ENCODE assay signal across 8 cellular contexts in genomic region chr10:116796910-116797513, GRCh38. TPM values are rescaled to one million over a fixed set of nuclear protein-coding genes. Genes with fewer than 3 reads are reported as not detected.
DNase-seq lines count a peak whose midpoint lies in the region; TF ChIP-seq lines count a peak whose summit lies in the region.

No MANE protein-coding gene starts in this region.

- no peak overlapping the region for H2BK15ac ChIP-seq in neuronal stem cell (ENCODE audit: low read length)

- intact Hi-C loops in Calu3 (cut with micrococcal nuclease; ENCODE audit: unreplicated experiment), result loop anchor here (1.0 to 5.0 kb wide), 3 partner anchors 275 to 378 kb away; no protein-coding TSS in a partner anchor
- intact Hi-C loops in PC-9 (cut with micrococcal nuclease; ENCODE audit: unreplicated experiment), result loop anchor here (1.0 to 5.0 kb wide), 3 partner anchors 275 to 378 kb away; no protein-coding TSS in a partner anchor

- H4K20me1 ChIP-seq in PC-9 (ENCODE audit: insufficient read depth), result no peaks in the 10 kb centered on the region

- no peak overlapping the region for H2BK5ac ChIP-seq in neuronal stem cell (ENCODE audit: low read length)

- H3K23ac ChIP-seq in neuronal stem cell (ENCODE audit: low read depth, low read length, poor library complexity), result no peak overlapping the region

- TF ChIP-seq EP300 in suprapubic skin (IDR thresholded peaks at IDR 0.05), result no peak

- H3K9me3 ChIP-seq in PC-9 (ENCODE audit: insufficient read depth, low read depth) (no peaks in the 10 kb centered on the region), neuronal stem cell (replicated peaks in 1 of 2; ENCODE audit: control insufficient read depth in 2 of 2, insufficient read depth in 1 of 2, low read depth in 1 of 2, low read length in 2 of 2) (no peaks in the 10 kb centered on the region), suprapubic skin (no peaks in the 10 kb centered on the region)

- H3K4ac ChIP-seq in neuronal stem cell (ENCODE audit: low read length), result no peak overlapping the region

- no peak overlapping the region for H3K18ac ChIP-seq in neuronal stem cell (ENCODE audit: low read length)

- H3K4me1 ChIP-seq in PC-9 (replicated peaks; ENCODE audit: insufficient read depth) (no peaks in the 10 kb centered on the region), neuronal stem cell (ENCODE audit: control insufficient read depth in 2 of 2, insufficient read depth in 1 of 2, low read depth in 1 of 2, low read length in 2 of 2) (peaks cover 0 to 2% of the 10 kb centered on the region in 2 donors), suprapubic skin (no peaks in the 10 kb centered on the region)

- H3K4me2 ChIP-seq in PC-9 (no peak overlapping the region), neuronal stem cell (ENCODE audit: insufficient read depth, low read length, poor library complexity, severe bottlenecking) (no peak overlapping the region)

- no peak overlapping the region for H4K8ac ChIP-seq in neuronal stem cell (ENCODE audit: low read depth, low read length)

- no peak overlapping the region for H3K4me3 Mint-ChIP-seq in Calu3 (ENCODE audit: low read depth, unreplicated experiment)

- no peak overlapping the region for H2AK5ac ChIP-seq in neuronal stem cell (ENCODE audit: low read depth, low read length)

- no peaks in the 10 kb centered on the region for H3K79me1 ChIP-seq in neuronal stem cell (ENCODE audit: low read depth, low read length)

- no peak overlapping the region for H3K9ac ChIP-seq in neuronal stem cell (ENCODE audit: low read depth, low read length, poor library complexity)

- H3K27me3 ChIP-seq in PC-9 (ENCODE audit: insufficient read depth, low read depth) (peaks cover 4% of the 10 kb centered on the region; the same call in 1 of the 2 replicates), neuronal stem cell (ENCODE audit: control insufficient read depth in 3 of 3, insufficient read depth in 3 of 3, low read depth in 1 of 3, low read length in 3 of 3) (peaks cover 0 to 29% (median 0%) of the 10 kb centered on the region in 3 experiments), suprapubic skin (peaks cover 25% of the 10 kb centered on the region)

- no peaks in the 10 kb centered on the region for H3K36me3 Mint-ChIP-seq in Calu3 (ENCODE audit: insufficient read depth, unreplicated experiment)

- H3K79me2 ChIP-seq in PC-9 (ENCODE audit: low read depth), result no peaks in the 10 kb centered on the region

- H2BK120ac ChIP-seq in neuronal stem cell (ENCODE audit: low read depth, low read length), result no peak overlapping the region

- no peak overlapping the region for H3K4me3 ChIP-seq in PC-9
- H3K4me3 ChIP-seq in fibroblast of mammary gland (ENCODE audit: control insufficient read depth, low read depth, low read length), result no peak overlapping the region
- H3K4me3 ChIP-seq in neuronal stem cell (ENCODE audit: low read length in 2 of 2), result no peak overlapping the region
- H3K4me3 ChIP-seq in suprapubic skin, result no peak overlapping the region

- no peak overlapping the region for H4K91ac ChIP-seq in neuronal stem cell (ENCODE audit: low read depth, low read length, poor library complexity)

- H3K27ac ChIP-seq in PC-9 (no peak overlapping the region), neuronal stem cell (replicated peaks; ENCODE audit: low read length) (no peak overlapping the region), suprapubic skin (no peak overlapping the region)

- WGBS in neuronal stem cell (ENCODE audit: extremely low coverage in 2 of 2, insufficient read length in 2 of 2, insufficient replicate concordance in 1 of 2), 2 donors, result no CpG with 5 or more reads among the region's 9 CpGs
- 20% methylated on average over 7 of the region's 9 CpGs for WGBS in suprapubic skin

- H3K4me1 Mint-ChIP-seq in Calu3 (ENCODE audit: low read depth, unreplicated experiment), result no peaks in the 10 kb centered on the region

- no peak overlapping the region for H3K14ac ChIP-seq in neuronal stem cell (ENCODE audit: low read length)

- peak; percentile 76 for TF ChIP-seq CTCF in Calu3 (IDR thresholded peaks at IDR 0.05; ENCODE audit: unreplicated experiment)
- peak; percentile 89 for TF ChIP-seq CTCF in GM20000 (IDR thresholded peaks at IDR 0.05; ENCODE audit: extremely low read depth, missing control alignments)
- TF ChIP-seq CTCF in PC-9 (conservative IDR thresholded peaks at IDR 0.05), result peak; percentile 95
- peak; percentile 96 for TF ChIP-seq CTCF in fibroblast of mammary gland (conservative IDR thresholded peaks at IDR 0.05; ENCODE audit: control insufficient read depth, insufficient read depth, low read depth, low read length)
- TF ChIP-seq CTCF in suprapubic skin (IDR thresholded peaks at IDR 0.05), result peak; percentile 79 to 89

- POLR2A ChIA-PET in PC-9 (lab: Charles Lee; ENCODE audit: unreplicated experiment), result interaction anchor here (0.5 kb wide), 1 partner anchor 523 kb away, joined by 3 read pairs; no protein-coding TSS in a partner anchor

- no peaks in the 10 kb centered on the region for H3K36me3 ChIP-seq in PC-9 (ENCODE audit: low read depth)
- no peaks in the 10 kb centered on the region for H3K36me3 ChIP-seq in neuronal stem cell (replicated peaks in 1 of 2; ENCODE audit: control insufficient read depth in 2 of 2, insufficient read depth in 2 of 2, low read length in 2 of 2)
- H3K36me3 ChIP-seq in suprapubic skin, result no peaks in the 10 kb centered on the region

- no peaks in the 10 kb centered on the region for H3F3A ChIP-seq in PC-9 (ENCODE audit: insufficient read depth, low read depth)

- no peaks in the 10 kb centered on the region for H3K9me3 Mint-ChIP-seq in Calu3 (ENCODE audit: low read depth, unreplicated experiment)

- H3K27ac Mint-ChIP-seq in Calu3 (ENCODE audit: unreplicated experiment), result no peak overlapping the region

- CTCF ChIA-PET in Calu3 (lab: Charles Lee) (interaction anchor here (0.8 to 2.9 kb wide), 4 partner anchors 93 to 378 kb away, joined by 3 to 46 read pairs (median 15); no protein-coding TSS in a partner anchor), PC-9 (lab: Charles Lee) (interaction anchor here (1.0 kb wide), 1 partner anchor 378 kb away, joined by 13 read pairs; no protein-coding TSS in a partner anchor)

- BruUV-seq in Calu3 (replicated peaks; lab: Mats Ljungman, UMichigan) (no TSS peak), PC-9 (replicated peaks; lab: Mats Ljungman, UMichigan) (no TSS peak)

- DNase-seq in Calu3, result peak; percentile 79
- peak; percentile 76 for DNase-seq in GM20000 (ENCODE audit: low spot score)
- peak in 50 of 76 experiments; percentile 1 to 62 (median 34) for DNase-seq in HUDEP-2 (lab: John Stamatoyannopoulos, UW; ENCODE audit: unreplicated experiment in 76 of 76)
- peak; percentile 53 to 57 for DNase-seq in PC-9
- DNase-seq in activated T-cell treated with anti-CD3 and anti-CD28 coated beads, Interleukin-2, amount 50 U/mL, for 1 hour, result peak; percentile 61
- DNase-seq in fibroblast of mammary gland (ENCODE audit: low read depth), result peak; percentile 67
- DNase-seq in neuronal stem cell (ENCODE audit: low spot score), result peak; percentile 86
- DNase-seq in suprapubic skin (ENCODE audit: low spot score in 2 of 2), result peak in 1 of 2 donors; percentile 78

- H3K27me3 Mint-ChIP-seq in Calu3 (ENCODE audit: unreplicated experiment), result peaks cover 43% of the 10 kb centered on the region

- TF ChIP-seq POLR2A in suprapubic skin (IDR thresholded peaks at IDR 0.05), result no peak

- no peaks in the 10 kb centered on the region for H3K9me2 ChIP-seq in PC-9 (ENCODE audit: insufficient read depth)

- H2AFZ ChIP-seq in PC-9 (no peak overlapping the region), neuronal stem cell (ENCODE audit: low read length) (no peak overlapping the region)

- H2BK12ac ChIP-seq in neuronal stem cell (ENCODE audit: low read length), result no peak overlapping the region

RNA-seq across cellular contexts. Expression of gene ENO4, which starts 52.3 kb away (rescaled TPM):
- total RNA-seq in Calu3 (2022), result 0.12 TPM in 1 of 2 replicates, not detected in the other
- 0.43 and 0.79 TPM in 2 replicates for total RNA-seq in PC-9 (2021)
- polyA plus RNA-seq in neuronal stem cell (2013, experiment 1 of 2), result 1.9 TPM
- 1.3 TPM for polyA plus RNA-seq in neuronal stem cell (2013, experiment 2 of 2)
- total RNA-seq in suprapubic skin, result under 1 TPM in 1 of 4 donors, not detected in 3; 0.56 TPM

RNA-seq across cellular contexts. Expression of gene HSPA12A, which starts 54.6 kb away (rescaled TPM):
- 2.4 and 3.2 TPM in 2 replicates for total RNA-seq in Calu3 (2022)
- 11.3 and 12.1 TPM in 2 replicates for total RNA-seq in PC-9 (2021)
- 3.1 TPM for polyA plus RNA-seq in neuronal stem cell (2013, experiment 1 of 2)
- 3.2 TPM for polyA plus RNA-seq in neuronal stem cell (2013, experiment 2 of 2)
- total RNA-seq in suprapubic skin, result 10 to 100 TPM in 3 of 4 donors, 1 to 10 TPM in 1; 9.6 to 26.6 (median 18.2) TPM
